14 cellular contexts compared by ENCODE assay signal in the genomic region with DNA sequence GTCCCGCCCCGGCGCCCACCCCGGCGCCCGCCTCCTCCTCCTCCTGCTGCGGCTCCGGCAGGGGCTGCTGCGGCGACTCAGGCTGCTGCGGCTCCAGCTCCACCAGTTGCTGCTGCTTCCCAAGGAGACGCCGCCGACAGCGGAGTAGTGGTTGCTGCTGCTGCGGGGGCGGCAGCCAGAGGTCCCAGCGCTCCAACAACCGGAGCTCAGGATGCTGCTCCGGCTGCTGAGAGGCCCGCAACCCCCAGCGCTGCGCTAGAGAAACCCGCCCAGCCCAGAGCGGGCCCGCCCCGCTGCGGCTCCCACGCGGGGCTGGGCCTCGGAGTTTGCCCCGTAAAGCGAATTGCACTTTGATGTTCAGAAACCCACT. TPM values are rescaled to one million over a fixed set of nuclear protein-coding genes. Genes with fewer than 3 reads are reported as not detected.
DNase-seq lines count a peak whose midpoint lies in the region; ATAC-seq and TF ChIP-seq lines count a peak whose summit lies in the region.
"Had no signal": no experiment of that assay in that cellular context is flagged by ENCODE, and none has a peak within 500 bp of the region (broad histone marks: within the 10 kb centered on the region; RNA-seq: fewer than 3 reads in every experiment).

No MANE protein-coding gene starts in this region.

- no peaks in the 10 kb centered on the region for H3K9me3 ChIP-seq in esophagus muscularis mucosa
- H3K9me3 ChIP-seq in parathyroid adenoma (ENCODE audit: control insufficient read depth, low read length) = no peaks in the 10 kb centered on the region
- peaks cover 0 to 43% of the 10 kb centered on the region in 2 donors for H3K9me3 ChIP-seq in neuronal stem cell (replicated peaks in 1 of 2; ENCODE audit: control insufficient read depth in 2 of 2, insufficient read depth in 1 of 2, low read depth in 1 of 2, low read length in 2 of 2)
- H3K9me3 ChIP-seq: tibial artery had no signal

- no peak for TF ChIP-seq POLR2A in esophagus muscularis mucosa (IDR thresholded peaks at IDR 0.05; ENCODE audit: low read depth)

- H3K27me3 ChIP-seq in esophagus muscularis mucosa = peaks cover 0 to 71% (median 18%) of the 10 kb centered on the region in 4 donors
- H3K27me3 ChIP-seq in parathyroid adenoma (ENCODE audit: control insufficient read depth, insufficient read depth, low read length) = no peaks in the 10 kb centered on the region
- peaks cover 0 to 3% (median 0%) of the 10 kb centered on the region in 3 experiments for H3K27me3 ChIP-seq in neuronal stem cell (ENCODE audit: control insufficient read depth in 3 of 3, insufficient read depth in 3 of 3, low read depth in 1 of 3, low read length in 3 of 3)

- no peak overlapping the region for H2BK5ac ChIP-seq in neuronal stem cell (ENCODE audit: low read length)

- peaks cover 7 to 11% (median 10%) of the 10 kb centered on the region in 4 donors for H3K4me1 ChIP-seq in esophagus muscularis mucosa
- no peaks in the 10 kb centered on the region for H3K4me1 ChIP-seq in parathyroid adenoma
- H3K4me1 ChIP-seq in neuronal stem cell (ENCODE audit: control insufficient read depth in 2 of 2, insufficient read depth in 1 of 2, low read depth in 1 of 2, low read length in 2 of 2) = no peaks in the 10 kb centered on the region

- H3K4me2 ChIP-seq in parathyroid adenoma (ENCODE audit: low read length) = peak overlapping the region; percentile 54
- H3K4me2 ChIP-seq in neuronal stem cell (ENCODE audit: insufficient read depth, low read length, poor library complexity, severe bottlenecking) = no peak overlapping the region

- no peak overlapping the region for H4K91ac ChIP-seq in neuronal stem cell (ENCODE audit: low read depth, low read length, poor library complexity)

- no peak overlapping the region for H3K23ac ChIP-seq in neuronal stem cell (ENCODE audit: low read depth, low read length, poor library complexity)

- H3K27me3 Mint-ChIP-seq in activated CD8-positive, alpha-beta T cell treated with anti-CD3 and anti-CD28 coated beads, Interleukin-2, amount 10 ng/mL, durations not matched to agents 7 days and 5 days (ENCODE audit: low read depth) = peaks cover 54% of the 10 kb centered on the region

- no peak overlapping the region for H3K14ac ChIP-seq in neuronal stem cell (ENCODE audit: low read length)

- H3K4me3 ChIP-seq in esophagus muscularis mucosa (peak overlapping the region; percentile 35 to 46 (median 36)), parathyroid adenoma (ENCODE audit: low read depth, low read length) (peak overlapping the region; percentile 30), neuronal stem cell (ENCODE audit: low read length in 2 of 2) (no peak overlapping the region)
- H3K4me3 ChIP-seq: SK-N-MC had no signal

- H2AK5ac ChIP-seq in neuronal stem cell (ENCODE audit: low read depth, low read length) = no peak overlapping the region

- no peak for ATAC-seq in activated CD8-positive, alpha-beta T cell treated with anti-CD3 and anti-CD28 coated beads, Interleukin-2, amount 10 ng/mL, durations not matched to agents 7 days and 5 days

- no peak overlapping the region for H3K27ac Mint-ChIP-seq in activated CD8-positive, alpha-beta T cell treated with anti-CD3 and anti-CD28 coated beads, Interleukin-2, amount 10 ng/mL, durations not matched to agents 7 days and 5 days
- H3K27ac Mint-ChIP-seq: activated CD4-positive, alpha-beta T cell treated with anti-CD3 and anti-CD28 coated beads, Interleukin-2, amount 10 ng/mL, durations not matched to agents 24 days and 14 days had no signal

- H3K9ac ChIP-seq in parathyroid adenoma (no peak overlapping the region), neuronal stem cell (ENCODE audit: low read depth, low read length, poor library complexity) (no peak overlapping the region)

- no peak overlapping the region for H2AFZ ChIP-seq in parathyroid adenoma
- no peak overlapping the region for H2AFZ ChIP-seq in neuronal stem cell (ENCODE audit: low read length)

- no peaks in the 10 kb centered on the region for H3K9me3 Mint-ChIP-seq in activated CD8-positive, alpha-beta T cell treated with anti-CD3 and anti-CD28 coated beads, Interleukin-2, amount 10 ng/mL, durations not matched to agents 7 days and 5 days (ENCODE audit: insufficient read depth)
- H3K9me3 Mint-ChIP-seq: activated CD4-positive, alpha-beta T cell treated with anti-CD3 and anti-CD28 coated beads, Interleukin-2, amount 10 ng/mL, durations not matched to agents 24 days and 14 days had no signal

- intact Hi-C loops in esophagus muscularis mucosa (cut with DNase I) = loop anchor here (10.0 kb wide), 1 partner anchor 59 kb away; no protein-coding TSS in a partner anchor

- H3K27ac ChIP-seq in esophagus muscularis mucosa (replicated peaks in 1 of 4) (no peak overlapping the region), parathyroid adenoma (no peak overlapping the region), neuronal stem cell (replicated peaks; ENCODE audit: low read length) (no peak overlapping the region)
- H3K27ac ChIP-seq: SK-N-MC, tibial artery had no signal

- WGBS in esophagus muscularis mucosa = 0% methylated on average over 5 of the region's 33 CpGs
- WGBS in neuronal stem cell (ENCODE audit: extremely low coverage in 2 of 2, insufficient read length in 2 of 2, insufficient replicate concordance in 1 of 2), 2 donors = no CpG with 5 or more reads among the region's 33 CpGs

- H2BK120ac ChIP-seq in neuronal stem cell (ENCODE audit: low read depth, low read length) = no peak overlapping the region

- no peak for TF ChIP-seq CTCF in esophagus muscularis mucosa (IDR thresholded peaks at IDR 0.05)
- no peak for TF ChIP-seq CTCF in parathyroid adenoma (IDR thresholded peaks at IDR 0.05)

- CTCF ChIA-PET in HEK293T (lab: Yijun Ruan, JAX) = no interaction called here
- CTCF ChIA-PET in activated CD8-positive, alpha-beta T cell treated with anti-CD3 and anti-CD28 coated beads, Interleukin-2, amount 10 ng/mL, durations not matched to agents 7 days and 5 days (lab: Charles Lee) = no interaction called here

- no peaks in the 10 kb centered on the region for H3K36me3 ChIP-seq in esophagus muscularis mucosa
- no peaks in the 10 kb centered on the region for H3K36me3 ChIP-seq in parathyroid adenoma (ENCODE audit: control insufficient read depth, insufficient read depth, low read length)
- no peaks in the 10 kb centered on the region for H3K36me3 ChIP-seq in neuronal stem cell (replicated peaks in 1 of 2; ENCODE audit: control insufficient read depth in 2 of 2, insufficient read depth in 2 of 2, low read length in 2 of 2)
- H3K36me3 ChIP-seq: tibial artery had no signal

- POLR2A ChIA-PET in HEK293T (lab: Yijun Ruan, JAX) = no interaction called here
- POLR2A ChIA-PET in activated CD8-positive, alpha-beta T cell treated with anti-CD3 and anti-CD28 coated beads, Interleukin-2, amount 10 ng/mL, durations not matched to agents 7 days and 5 days (lab: Charles Lee) = no interaction called here

- H3K79me1 ChIP-seq in neuronal stem cell (ENCODE audit: low read depth, low read length) = no peaks in the 10 kb centered on the region

- no peak overlapping the region for H3K4ac ChIP-seq in neuronal stem cell (ENCODE audit: low read length)

- H3K79me2 ChIP-seq in parathyroid adenoma = no peaks in the 10 kb centered on the region

- DNase-seq in CD1c-positive myeloid dendritic cell (ENCODE audit: extremely low spot score) = peak; percentile 6
- peak; percentile 50 for DNase-seq in HEK293T (ENCODE audit: extremely low spot score)
- DNase-seq in esophagus muscularis mucosa (ENCODE audit: extremely low spot score) = peak; percentile 89
- DNase-seq in activated effector memory CD4-positive, alpha-beta T cell treated with anti-CD3 and anti-CD28 coated beads, Interleukin-2, amount 50 U/mL, for 16 hours = no peak
- no peak for DNase-seq in neuronal stem cell (ENCODE audit: low spot score)
- no peak for DNase-seq in activated CD8-positive, alpha-beta T cell treated with anti-CD3 and anti-CD28 coated beads, Interleukin-2, amount 10 ng/mL, durations not matched to agents 7 days and 5 days
- no peak for DNase-seq in T1000 (lab: John Stamatoyannopoulos, UW)
- DNase-seq: activated CD4-positive, alpha-beta T cell treated with anti-CD3 and anti-CD28 coated beads, Interleukin-2, amount 10 ng/mL, durations not matched to agents 24 days and 14 days; COR-L47; cortex of kidney; tibial artery had no signal

- H3K4me1 Mint-ChIP-seq in activated CD8-positive, alpha-beta T cell treated with anti-CD3 and anti-CD28 coated beads, Interleukin-2, amount 10 ng/mL, durations not matched to agents 7 days and 5 days (ENCODE audit: low read depth) = no peaks in the 10 kb centered on the region
- H3K4me1 Mint-ChIP-seq: activated CD4-positive, alpha-beta T cell treated with anti-CD3 and anti-CD28 coated beads, Interleukin-2, amount 10 ng/mL, durations not matched to agents 24 days and 14 days had no signal

- H4K8ac ChIP-seq in neuronal stem cell (ENCODE audit: low read depth, low read length) = no peak overlapping the region

- H2BK15ac ChIP-seq in neuronal stem cell (ENCODE audit: low read length) = no peak overlapping the region

- no peak overlapping the region for H2BK12ac ChIP-seq in neuronal stem cell (ENCODE audit: low read length)

- TF ChIP-seq EP300 in esophagus muscularis mucosa (IDR thresholded peaks at IDR 0.05) = no peak

- H3K18ac ChIP-seq in neuronal stem cell (ENCODE audit: low read length) = no peak overlapping the region

- no peak overlapping the region for H3K4me3 Mint-ChIP-seq in activated CD8-positive, alpha-beta T cell treated with anti-CD3 and anti-CD28 coated beads, Interleukin-2, amount 10 ng/mL, durations not matched to agents 7 days and 5 days
- H3K4me3 Mint-ChIP-seq: activated CD4-positive, alpha-beta T cell treated with anti-CD3 and anti-CD28 coated beads, Interleukin-2, amount 10 ng/mL, durations not matched to agents 24 days and 14 days had no signal

- no peaks in the 10 kb centered on the region for H3K36me3 Mint-ChIP-seq in activated CD8-positive, alpha-beta T cell treated with anti-CD3 and anti-CD28 coated beads, Interleukin-2, amount 10 ng/mL, durations not matched to agents 7 days and 5 days (ENCODE audit: low read depth)

TF ChIP-seq in HEK293T, 16 proteins besides CTCF, POLR2A, EP300 and RAD21 (continues in another document):
- TF ChIP-seq NFRKB (IDR thresholded peaks at IDR 0.05) = no peak
- no peak for TF ChIP-seq CTBP1 (IDR thresholded peaks at IDR 0.05; ENCODE audit: borderline replicate concordance)
- TF ChIP-seq LEF1 (IDR thresholded peaks at IDR 0.05; ENCODE audit: borderline replicate concordance) = no peak

RNA-seq across cellular contexts. Expression of a gene that starts 1.2 kb away (rescaled TPM):
- not detected for total RNA-seq in esophagus muscularis mucosa
- polyA plus RNA-seq in neuronal stem cell (2013, experiment 1 of 2) = not detected
- polyA plus RNA-seq in neuronal stem cell (2013, experiment 2 of 2) = not detected
- total RNA-seq in activated CD8-positive, alpha-beta T cell treated with anti-CD3 and anti-CD28 coated beads, Interleukin-2, amount 10 ng/mL, durations not matched to agents 7 days and 5 days = not detected
- total RNA-seq: activated CD4-positive, alpha-beta T cell treated with anti-CD3 and anti-CD28 coated beads, Interleukin-2, amount 10 ng/mL, durations not matched to agents 24 days and 14 days; NCI-H460 had no signal

RNA-seq across cellular contexts. Expression of a gene that starts 4.8 kb away (rescaled TPM):
- not detected for total RNA-seq in esophagus muscularis mucosa
- 0.04 TPM for polyA plus RNA-seq in neuronal stem cell (2013, experiment 1 of 2)
- not detected for polyA plus RNA-seq in neuronal stem cell (2013, experiment 2 of 2)
- not detected for total RNA-seq in activated CD8-positive, alpha-beta T cell treated with anti-CD3 and anti-CD28 coated beads, Interleukin-2, amount 10 ng/mL, durations not matched to agents 7 days and 5 days
- total RNA-seq: activated CD4-positive, alpha-beta T cell treated with anti-CD3 and anti-CD28 coated beads, Interleukin-2, amount 10 ng/mL, durations not matched to agents 24 days and 14 days; NCI-H460 had no signal

RNA-seq across cellular contexts. Expression of a gene that starts 51.1 kb away (rescaled TPM):
- not detected for total RNA-seq in esophagus muscularis mucosa
- polyA plus RNA-seq in neuronal stem cell (2013, experiment 1 of 2) = not detected
- not detected for polyA plus RNA-seq in neuronal stem cell (2013, experiment 2 of 2)
- not detected for total RNA-seq in activated CD8-positive, alpha-beta T cell treated with anti-CD3 and anti-CD28 coated beads, Interleukin-2, amount 10 ng/mL, durations not matched to agents 7 days and 5 days
- total RNA-seq: activated CD4-positive, alpha-beta T cell treated with anti-CD3 and anti-CD28 coated beads, Interleukin-2, amount 10 ng/mL, durations not matched to agents 24 days and 14 days; NCI-H460 had no signal

Comparison
In these comparisons a context has a peak if more than half of its experiments do, and no peak if none do; other contexts are left out.
1. DNase-seq: peak in CD1c-positive myeloid dendritic cell (single experiment), HEK293T (single experiment) and esophagus muscularis mucosa (single experiment); none in activated effector memory CD4-positive, alpha-beta T cell treated with anti-CD3 and anti-CD28 coated beads, Interleukin-2, amount 50 U/mL, for 16 hours (single experiment), neuronal stem cell (single experiment), activated CD8-positive, alpha-beta T cell treated with anti-CD3 and anti-CD28 coated beads, Interleukin-2, amount 10 ng/mL, durations not matched to agents 7 days and 5 days (single experiment) and T1000 (single experiment).
2. H3K4me3 ChIP-seq: peak in esophagus muscularis mucosa (4 of 4) and parathyroid adenoma (single experiment); none in neuronal stem cell (0 of 2).